Comparison of ENCODE assay signal across 13 cellular contexts in the genomic region with DNA sequence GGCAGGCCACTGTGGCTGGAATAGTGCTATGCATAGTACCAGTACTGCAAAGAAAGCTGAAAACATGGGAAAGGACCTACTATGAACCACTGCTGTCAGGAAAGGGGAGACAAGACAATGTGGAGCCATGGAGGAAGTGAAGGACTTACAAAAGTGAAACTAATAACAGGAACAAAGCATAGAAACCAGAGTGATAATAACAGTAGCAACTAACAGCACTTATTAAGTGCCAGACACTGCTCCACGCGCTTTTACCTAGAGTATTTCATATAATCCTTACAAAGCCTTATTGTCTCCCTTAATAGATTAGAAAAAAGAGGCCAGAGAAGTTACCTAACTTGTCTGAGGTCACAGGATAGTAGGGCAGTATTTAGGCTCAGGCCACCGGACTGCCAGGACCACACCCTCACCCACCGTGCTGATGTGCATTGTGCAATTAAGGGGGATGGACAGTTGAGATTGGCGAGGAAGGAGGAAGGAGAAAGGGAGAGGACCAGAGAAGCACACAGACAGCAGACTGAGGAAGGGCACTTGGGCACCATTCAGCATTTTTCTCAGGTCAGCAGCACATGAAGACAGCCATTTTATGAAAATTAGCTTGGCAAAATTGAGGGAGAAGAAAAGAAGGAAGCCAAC.
DNase-seq lines count a peak whose midpoint lies in the region; ATAC-seq, FAIRE-seq and TF ChIP-seq lines count a peak whose summit lies in the region.
"Had no signal": no experiment of that assay in that cellular context is flagged by ENCODE, and none has a peak within 500 bp of the region (broad histone marks: within the 10 kb centered on the region; RNA-seq: fewer than 3 reads in every experiment).

No MANE protein-coding gene starts in this region.

- BruUV-seq in HepG2 (replicated peaks; lab: Mats Ljungman, UMichigan): no TSS peak

- in situ Hi-C loops in HepG2 (cut with HindIII; ENCODE audit: extremely low pct_ligation_motif_present, low pct_unique_long_range_greater_than_20kb): no loop called here
- in situ Hi-C loops in HAP-1 (cut with MboI; ENCODE audit: low sequenced_read_pairs): no loop called here

- peak overlapping the region; percentile 46 for H3K27ac Mint-ChIP-seq in activated naive CD8-positive, alpha-beta T cell treated with anti-CD3 and anti-CD28 coated beads for 36 hours

- H3K9me3 Mint-ChIP-seq in activated naive CD8-positive, alpha-beta T cell treated with anti-CD3 and anti-CD28 coated beads for 36 hours: peaks cover 9% of the 10 kb centered on the region

- H3K36me3 ChIP-seq in right lobe of liver (peaks cover 0 to 10% (median 0%) of the 10 kb centered on the region in 4 donors), HepG2 (replicated peaks in 1 of 2; ENCODE audit: control insufficient read depth in 1 of 2, insufficient read depth in 2 of 2, low read length in 2 of 2) (peaks cover 5 to 7% of the 10 kb centered on the region in 2 experiments; a peak in 4 of 5 replicates), thyroid gland (peaks cover 9 to 15% of the 10 kb centered on the region in 2 donors), HAP-1 (replicated peaks) (peaks cover 4% of the 10 kb centered on the region; the same call in 1 of the 2 replicates)

- no peak overlapping the region for H3K4me3 ChIP-seq in right lobe of liver
- H3K4me3 ChIP-seq in HepG2 (replicated peaks in 1 of 3; ENCODE audit: insufficient read depth in 1 of 3, low read depth in 2 of 3, low read length in 3 of 3): no peak overlapping the region
- no peak overlapping the region for H3K4me3 ChIP-seq in thyroid gland (replicated peaks in 1 of 3)
- no peak overlapping the region for H3K4me3 ChIP-seq in HAP-1
- H3K4me3 ChIP-seq: BLaER1, SJSA1 had no signal

- H3K27ac ChIP-seq in right lobe of liver: no peak overlapping the region
- H3K27ac ChIP-seq in HepG2 (ENCODE audit: extremely low read length, insufficient read depth, low read length): no peak overlapping the region
- H3K27ac ChIP-seq in thyroid gland: peak overlapping the region in 1 of 3 donors; percentile 19
- H3K27ac ChIP-seq: BLaER1, SJSA1 had no signal

- no peaks in the 10 kb centered on the region for H3K9me3 ChIP-seq in right lobe of liver
- H3K9me3 ChIP-seq in HepG2 (ENCODE audit: low read length): no peaks in the 10 kb centered on the region
- H3K9me3 ChIP-seq in thyroid gland: no peaks in the 10 kb centered on the region
- H3K9me3 ChIP-seq in HAP-1: no peaks in the 10 kb centered on the region
- H3K9me3 ChIP-seq: SJSA1 had no signal

- no peak for TF ChIP-seq RAD21 in HepG2 (CRISPR knock-in tag; IDR thresholded peaks at IDR 0.05)

- peaks cover 65% of the 10 kb centered on the region for H3K36me3 Mint-ChIP-seq in activated naive CD8-positive, alpha-beta T cell treated with anti-CD3 and anti-CD28 coated beads for 36 hours

- H3K4me3 Mint-ChIP-seq in activated naive CD8-positive, alpha-beta T cell treated with anti-CD3 and anti-CD28 coated beads for 36 hours: no peak overlapping the region

- H3K27me3 Mint-ChIP-seq in activated naive CD8-positive, alpha-beta T cell treated with anti-CD3 and anti-CD28 coated beads for 36 hours: no peaks in the 10 kb centered on the region

- CTCF ChIA-PET in HepG2 (lab: Yijun Ruan, JAX; ENCODE audit: low intra/inter-chr PET ratio, low total read pairs): no interaction called here

- peaks cover 16% of the 10 kb centered on the region for H3K4me1 Mint-ChIP-seq in activated naive CD8-positive, alpha-beta T cell treated with anti-CD3 and anti-CD28 coated beads for 36 hours

- 54% methylated on average over 4 of the region's 5 CpGs for WGBS in right lobe of liver (ENCODE audit: insufficient coverage, low coverage, low lambda C conversion rate, missing lambda C conversion rate)
- WGBS in HepG2 (ENCODE audit: low lambda C conversion rate): 90% methylated on average over 5 of the region's 5 CpGs
- WGBS in thyroid gland, 2 donors: 80 to 90% methylated on average over 5 of the region's 5 CpGs

- TF ChIP-seq CTCF in right lobe of liver (IDR thresholded peaks at IDR 0.05) (no peak), HepG2 (CRISPR knock-in tag; IDR thresholded peaks at IDR 0.05) (no peak), thyroid gland (IDR thresholded peaks at IDR 0.05) (no peak)

- no peaks in the 10 kb centered on the region for H3K79me2 ChIP-seq in HepG2 (ENCODE audit: insufficient read depth, low read length)

- ATAC-seq in right lobe of liver: peak; percentile 41 to 61 (median 49)
- ATAC-seq in HepG2: no peak
- ATAC-seq in HG03280 (IDR thresholded peaks at IDR 0.05; ENCODE audit: unreplicated experiment): peak; percentile 63
- ATAC-seq in esophagus mucosa: no peak

- no peaks in the 10 kb centered on the region for H4K20me1 ChIP-seq in HepG2 (ENCODE audit: insufficient read depth, low read length)
- H4K20me1 ChIP-seq: BLaER1 had no signal

- POLR2A ChIA-PET in HepG2 (lab: Yijun Ruan, JAX): no interaction called here

- no peak for TF ChIP-seq POLR2A in right lobe of liver (IDR thresholded peaks at IDR 0.05)
- TF ChIP-seq POLR2A in HepG2 (IDR thresholded peaks at IDR 0.05; ENCODE audit: insufficient read depth in 1 of 2, low read depth in 2 of 2, low read length in 2 of 2): no peak
- no peak for TF ChIP-seq POLR2A in thyroid gland (IDR thresholded peaks at IDR 0.05)

- no peaks in the 10 kb centered on the region for H3K4me1 ChIP-seq in right lobe of liver
- peaks cover 21% of the 10 kb centered on the region for H3K4me1 ChIP-seq in HepG2 (ENCODE audit: insufficient read depth, low read length)
- H3K4me1 ChIP-seq in thyroid gland: peaks cover 8 to 10% of the 10 kb centered on the region in 2 donors
- no peaks in the 10 kb centered on the region for H3K4me1 ChIP-seq in HAP-1
- H3K4me1 ChIP-seq: SJSA1 had no signal

- DNase-seq in right lobe of liver (no peak), HepG2 (ENCODE audit: low spot score) (no peak), thyroid gland (no peak), HAP-1 (ENCODE audit: low spot score in 2 of 2) (no peak)
- no peak for DNase-seq in activated naive CD8-positive, alpha-beta T cell treated with anti-CD3 and anti-CD28 coated beads for 36 hours
- no peak for DNase-seq in effector CD8-positive, alpha-beta T cell (lab: John Stamatoyannopoulos, UW)
- DNase-seq: activated T-cell treated with anti-CD3 and anti-CD28 coated beads, Interleukin-2, amount 50 U/mL, for 48 hours; cortex of kidney; NCI-H2029 had no signal

- H3K27me3 ChIP-seq in right lobe of liver (no peaks in the 10 kb centered on the region), HepG2 (ENCODE audit: control insufficient read depth in 1 of 2, insufficient read depth in 2 of 2, low read length in 2 of 2) (no peaks in the 10 kb centered on the region), thyroid gland (no peaks in the 10 kb centered on the region), HAP-1 (ENCODE audit: low read depth) (no peaks in the 10 kb centered on the region)
- H3K27me3 ChIP-seq: BLaER1, SJSA1 had no signal

- no peak for FAIRE-seq in HepG2 (lab: Jason Lieb, UNC)

- no peak for TF ChIP-seq EP300 in HepG2 (IDR thresholded peaks at IDR 0.05; ENCODE audit: low read depth in 2 of 2, low read length in 2 of 2)
- TF ChIP-seq EP300 in HepG2 (CRISPR knock-in tag; IDR thresholded peaks at IDR 0.05; ENCODE audit: borderline replicate concordance): no peak

- H3K9ac ChIP-seq in HepG2 (ENCODE audit: insufficient read depth, low read depth, low read length): no peak overlapping the region
- H3K9ac ChIP-seq: BLaER1 had no signal

- no peak overlapping the region for H3K4me2 ChIP-seq in HepG2 (ENCODE audit: low read depth, low read length)
- H3K4me2 ChIP-seq: BLaER1 had no signal

- H2AFZ ChIP-seq in HepG2 (ENCODE audit: low read length): no peak overlapping the region

- intact Hi-C loops in right lobe of liver (cut with DNase I): no loop called here
- intact Hi-C loops in HepG2 (cut with micrococcal nuclease; ENCODE audit: unreplicated experiment): no loop called here
- intact Hi-C loops in thyroid gland (cut with DNase I): no loop called here

TF ChIP-seq in HepG2, 621 proteins besides CTCF, POLR2A, EP300 and RAD21 (continues in another document):
- TF ChIP-seq SMC3 (IDR thresholded peaks at IDR 0.05; ENCODE audit: low read length) (no peak), SIX4 (CRISPR knock-in tag; IDR thresholded peaks at IDR 0.05) (no peak), CCDC6 (CRISPR knock-in tag; IDR thresholded peaks at IDR 0.05) (no peak), SIX1 (CRISPR knock-in tag; IDR thresholded peaks at IDR 0.05; ENCODE audit: borderline replicate concordance) (no peak), ZNF891 (CRISPR knock-in tag; IDR thresholded peaks at IDR 0.05) (no peak), ADNP (CRISPR knock-in tag; IDR thresholded peaks at IDR 0.05) (no peak), SALL1 (CRISPR knock-in tag; IDR thresholded peaks at IDR 0.05) (no peak), TARDBP (CRISPR knock-in tag; IDR thresholded peaks at IDR 0.05) (no peak)
- TF ChIP-seq, protein P1, sequence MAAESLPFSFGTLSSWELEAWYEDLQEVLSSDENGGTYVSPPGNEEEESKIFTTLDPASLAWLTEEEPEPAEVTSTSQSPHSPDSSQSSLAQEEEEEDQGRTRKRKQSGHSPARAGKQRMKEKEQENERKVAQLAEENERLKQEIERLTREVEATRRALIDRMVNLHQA (CRISPR knock-in tag; IDR thresholded peaks at IDR 0.05): no peak
- TF ChIP-seq, protein P2, sequence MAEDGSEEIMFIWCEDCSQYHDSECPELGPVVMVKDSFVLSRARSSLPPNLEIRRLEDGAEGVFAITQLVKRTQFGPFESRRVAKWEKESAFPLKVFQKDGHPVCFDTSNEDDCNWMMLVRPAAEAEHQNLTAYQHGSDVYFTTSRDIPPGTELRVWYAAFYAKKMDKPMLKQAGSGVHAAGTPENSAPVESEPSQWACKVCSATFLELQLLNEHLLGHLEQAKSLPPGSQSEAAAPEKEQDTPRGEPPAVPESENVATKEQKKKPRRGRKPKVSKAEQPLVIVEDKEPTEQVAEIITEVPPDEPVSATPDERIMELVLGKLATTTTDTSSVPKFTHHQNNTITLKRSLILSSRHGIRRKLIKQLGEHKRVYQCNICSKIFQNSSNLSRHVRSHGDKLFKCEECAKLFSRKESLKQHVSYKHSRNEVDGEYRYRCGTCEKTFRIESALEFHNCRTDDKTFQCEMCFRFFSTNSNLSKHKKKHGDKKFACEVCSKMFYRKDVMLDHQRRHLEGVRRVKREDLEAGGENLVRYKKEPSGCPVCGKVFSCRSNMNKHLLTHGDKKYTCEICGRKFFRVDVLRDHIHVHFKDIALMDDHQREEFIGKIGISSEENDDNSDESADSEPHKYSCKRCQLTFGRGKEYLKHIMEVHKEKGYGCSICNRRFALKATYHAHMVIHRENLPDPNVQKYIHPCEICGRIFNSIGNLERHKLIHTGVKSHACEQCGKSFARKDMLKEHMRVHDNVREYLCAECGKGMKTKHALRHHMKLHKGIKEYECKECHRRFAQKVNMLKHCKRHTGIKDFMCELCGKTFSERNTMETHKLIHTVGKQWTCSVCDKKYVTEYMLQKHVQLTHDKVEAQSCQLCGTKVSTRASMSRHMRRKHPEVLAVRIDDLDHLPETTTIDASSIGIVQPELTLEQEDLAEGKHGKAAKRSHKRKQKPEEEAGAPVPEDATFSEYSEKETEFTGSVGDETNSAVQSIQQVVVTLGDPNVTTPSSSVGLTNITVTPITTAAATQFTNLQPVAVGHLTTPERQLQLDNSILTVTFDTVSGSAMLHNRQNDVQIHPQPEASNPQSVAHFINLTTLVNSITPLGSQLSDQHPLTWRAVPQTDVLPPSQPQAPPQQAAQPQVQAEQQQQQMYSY (CRISPR knock-in tag; IDR thresholded peaks at IDR 0.05): no peak

Comparison
In these comparisons a context has a peak if more than half of its experiments do, and no peak if none do; other contexts are left out.
1. ATAC-seq: peak in right lobe of liver (4 of 4) and HG03280 (single experiment); none in HepG2 (single experiment) and esophagus mucosa (single experiment).